Comparison of ENCODE assay signal across 21 cellular contexts in genomic region chr22:46299101-46299500, GRCh38. TPM values are rescaled to one million over a fixed set of nuclear protein-coding genes. Genes with fewer than 3 reads are reported as not detected.
DNase-seq lines count a peak whose midpoint lies in the region; ATAC-seq and TF ChIP-seq lines count a peak whose summit lies in the region.
"Had no signal": no experiment of that assay in that cellular context is flagged by ENCODE, and none has a peak within 500 bp of the region (broad histone marks: within the 10 kb centered on the region; RNA-seq: fewer than 3 reads in every experiment).

No MANE protein-coding gene starts in this region.

- DNase-seq in CD8-positive, alpha-beta T cell = no peak
- DNase-seq in GM23338 (ENCODE audit: low spot score) (no peak), natural killer cell (no peak), OCI-M1 (lab: John Stamatoyannopoulos, UW) (no peak), right atrium auricular region (ENCODE audit: low spot score) (no peak)
- no peak for DNase-seq in activated naive CD8-positive, alpha-beta T cell treated with anti-CD3 and anti-CD28 coated beads for 36 hours
- DNase-seq: DMS79; effector CD4-positive, alpha-beta T cell; NCI-H2081 treated with DMSO at 0.1 percent for 48 hours; NCI-H524 treated with DMSO at 0.1 percent for 48 hours; PC-3; SK-N-SH; stimulated activated CD4-positive, alpha-beta T cell treated with anti-CD3 and anti-CD28 coated beads, Interleukin-4, amount 100 ng/mL, for 24 hours; stimulated activated CD8-positive, alpha-beta memory T cell treated with anti-CD3 and anti-CD28 coated beads, Interleukin-4, amount 100 ng/mL, for 48 hours; tibial artery had no signal

- peak overlapping the region; percentile 0 for H3K4me3 Mint-ChIP-seq in CD8-positive, alpha-beta T cell
- H3K4me3 Mint-ChIP-seq in GM23338 (peak overlapping the region; percentile 90), natural killer cell (peak overlapping the region; percentile 0)
- H3K4me3 Mint-ChIP-seq in activated naive CD8-positive, alpha-beta T cell treated with anti-CD3 and anti-CD28 coated beads for 36 hours = peak overlapping the region; percentile 50

- no peaks in the 10 kb centered on the region for H3K9me2 ChIP-seq in GM23338 (ENCODE audit: insufficient read depth)
- H3K9me2 ChIP-seq: SK-N-SH had no signal

- H4K20me1 ChIP-seq in GM23338 (replicated peaks; ENCODE audit: insufficient read depth) = peaks cover 10% of the 10 kb centered on the region; the same call in 1 of the 2 replicates

- peaks cover 18% of the 10 kb centered on the region for H3K4me1 Mint-ChIP-seq in CD8-positive, alpha-beta T cell (ENCODE audit: low read depth)
- H3K4me1 Mint-ChIP-seq in GM23338 (peaks cover 19% of the 10 kb centered on the region), natural killer cell (peaks cover 29 to 33% of the 10 kb centered on the region in 2 donors)
- H3K4me1 Mint-ChIP-seq in activated naive CD8-positive, alpha-beta T cell treated with anti-CD3 and anti-CD28 coated beads for 36 hours = peaks cover 11% of the 10 kb centered on the region

- peaks cover 2% of the 10 kb centered on the region for H3K36me3 Mint-ChIP-seq in CD8-positive, alpha-beta T cell
- peaks cover 36% of the 10 kb centered on the region for H3K36me3 Mint-ChIP-seq in GM23338 (ENCODE audit: low read depth)
- H3K36me3 Mint-ChIP-seq in activated naive CD8-positive, alpha-beta T cell treated with anti-CD3 and anti-CD28 coated beads for 36 hours = peaks cover 36% of the 10 kb centered on the region
- no peaks in the 10 kb centered on the region for H3K36me3 Mint-ChIP-seq in natural killer cell

- H3K27ac Mint-ChIP-seq in CD8-positive, alpha-beta T cell = no peak overlapping the region
- H3K27ac Mint-ChIP-seq in GM23338 (no peak overlapping the region), natural killer cell (no peak overlapping the region)
- H3K27ac Mint-ChIP-seq in activated naive CD8-positive, alpha-beta T cell treated with anti-CD3 and anti-CD28 coated beads for 36 hours = no peak overlapping the region
- H3K27ac Mint-ChIP-seq: activated naive CD8-positive, alpha-beta T cell had no signal

- H3K79me2 ChIP-seq in GM23338 (replicated peaks; ENCODE audit: insufficient read depth) = peaks cover 50% of the 10 kb centered on the region

- TF ChIP-seq CTCF in CD8-positive, alpha-beta T cell (IDR thresholded peaks at IDR 0.05) = no peak
- TF ChIP-seq CTCF in GM23338 (conservative IDR thresholded peaks at IDR 0.05; ENCODE audit: low read depth in 2 of 2) = no peak
- TF ChIP-seq CTCF in natural killer cell (IDR thresholded peaks at IDR 0.05) = no peak
- no peak for TF ChIP-seq CTCF in right atrium auricular region (IDR thresholded peaks at IDR 0.05)

- CTCF ChIA-PET in CD8-positive, alpha-beta T cell (lab: Charles Lee) = no interaction called here

- H3K27ac ChIP-seq in CD8-positive, alpha-beta T cell (ENCODE audit: low read depth, low read length) = no peak overlapping the region
- H3K27ac ChIP-seq in GM23338 (ENCODE audit: low read depth) (no peak overlapping the region), right atrium auricular region (no peak overlapping the region)
- H3K27ac ChIP-seq: tibial artery had no signal

- no peak for ATAC-seq in CD8-positive, alpha-beta T cell
- ATAC-seq in GM23338 (no peak), natural killer cell (no peak), GM19397 (IDR thresholded peaks at IDR 0.05; ENCODE audit: unreplicated experiment) (no peak)
- ATAC-seq: PC-3 had no signal

- no peaks in the 10 kb centered on the region for H3K9me3 Mint-ChIP-seq in CD8-positive, alpha-beta T cell
- H3K9me3 Mint-ChIP-seq in GM23338 (peaks cover 2% of the 10 kb centered on the region; the same call in 1 of the 3 replicates), natural killer cell (no peaks in the 10 kb centered on the region)
- H3K9me3 Mint-ChIP-seq in activated naive CD8-positive, alpha-beta T cell treated with anti-CD3 and anti-CD28 coated beads for 36 hours = no peaks in the 10 kb centered on the region
- H3K9me3 Mint-ChIP-seq: IgD-negative memory B cell had no signal

- no peaks in the 10 kb centered on the region; the same call in 1 of the 2 replicates for H3F3A ChIP-seq in GM23338 (replicated peaks; ENCODE audit: low read depth)

- intact Hi-C loops in CD8-positive, alpha-beta T cell (cut with DNase I, micrococcal nuclease) = loop anchor here in 1 of 2 experiments (5.0 kb wide), 2 partner anchors 247 to 287 kb away; no protein-coding TSS in a partner anchor
- intact Hi-C loops in natural killer cell (cut with micrococcal nuclease) = loop anchor here (5.0 to 10.0 kb wide), 4 partner anchors 152 to 304 kb away; no protein-coding TSS in a partner anchor

- peaks cover 14% of the 10 kb centered on the region for H3K27me3 Mint-ChIP-seq in CD8-positive, alpha-beta T cell (ENCODE audit: low read depth)
- peaks cover 14% of the 10 kb centered on the region for H3K27me3 Mint-ChIP-seq in GM23338 (ENCODE audit: insufficient read depth, low read depth, poor library complexity)
- peaks cover 8% of the 10 kb centered on the region for H3K27me3 Mint-ChIP-seq in activated naive CD8-positive, alpha-beta T cell treated with anti-CD3 and anti-CD28 coated beads for 36 hours
- no peaks in the 10 kb centered on the region for H3K27me3 Mint-ChIP-seq in natural killer cell (ENCODE audit: low read depth in 2 of 2)

- no peak overlapping the region for H3K4me2 ChIP-seq in GM23338

- H2AFZ ChIP-seq in GM23338 = no peak overlapping the region

- no peaks in the 10 kb centered on the region for H3K27me3 ChIP-seq in CD8-positive, alpha-beta T cell (ENCODE audit: insufficient read depth, low read length)
- no peaks in the 10 kb centered on the region for H3K27me3 ChIP-seq in GM23338 (ENCODE audit: insufficient read depth)
- no peaks in the 10 kb centered on the region for H3K27me3 ChIP-seq in right atrium auricular region
- H3K27me3 ChIP-seq: tibial artery had no signal

- H3K4me3 ChIP-seq in CD8-positive, alpha-beta T cell (ENCODE audit: low read depth, low read length) = no peak overlapping the region
- H3K4me3 ChIP-seq in GM23338 (no peak overlapping the region), right atrium auricular region (peak overlapping the region in 1 of 2 donors; percentile 3)
- H3K4me3 ChIP-seq: tibial artery had no signal

- H3K36me3 ChIP-seq in CD8-positive, alpha-beta T cell (ENCODE audit: insufficient read depth, low read length) = no peaks in the 10 kb centered on the region
- H3K36me3 ChIP-seq in GM23338 (ENCODE audit: insufficient read depth) = no peaks in the 10 kb centered on the region; the same call in 1 of the 2 replicates
- H3K36me3 ChIP-seq in right atrium auricular region = no peaks in the 10 kb centered on the region

- POLR2A ChIA-PET in CD8-positive, alpha-beta T cell (lab: Charles Lee) = no interaction called here

- peaks cover 19% of the 10 kb centered on the region for H3K4me1 ChIP-seq in CD8-positive, alpha-beta T cell (ENCODE audit: insufficient read depth, low read length)
- H3K4me1 ChIP-seq in GM23338 (ENCODE audit: insufficient read depth) = peaks cover 10% of the 10 kb centered on the region
- H3K4me1 ChIP-seq in right atrium auricular region = peaks cover 0 to 18% of the 10 kb centered on the region in 2 donors

- H3K9me3 ChIP-seq in CD8-positive, alpha-beta T cell (ENCODE audit: low read length) = no peaks in the 10 kb centered on the region
- no peaks in the 10 kb centered on the region for H3K9me3 ChIP-seq in right atrium auricular region
- H3K9me3 ChIP-seq: SK-N-SH, tibial artery had no signal

TF ChIP-seq in GM23338, 12 proteins besides CTCF, POLR2A, EP300 and RAD21 (continues in another document):
- TF ChIP-seq JUNB (IDR thresholded peaks at IDR 0.05; ENCODE audit: unreplicated experiment) = no peak

RNA-seq across cellular contexts. Expression of gene GTSE1, which starts 2.4 kb away (rescaled TPM):
- under 1 TPM; 0.19 to 0.30 TPM for total RNA-seq in CD8-positive, alpha-beta T cell
- 25.1 and 26.3 TPM in 2 replicates for total RNA-seq in GM23338 (2014; rRNA removed; shearing (Covaris generic))
- polyA plus RNA-seq in GM23338 (2016; fragmentation: Nextera tagmentation; extraction: Ambion mirVana) = 28.6 TPM in 2 replicates
- 10 to 100 TPM; 37.3 to 42.0 TPM for total RNA-seq in activated naive CD8-positive, alpha-beta T cell treated with anti-CD3 and anti-CD28 coated beads for 36 hours
- 1 to 10 TPM; 2.7 to 4.0 (median 2.9) TPM for total RNA-seq in natural killer cell
- under 1 TPM; 0.16 to 0.63 TPM for total RNA-seq in right atrium auricular region
- polyA plus RNA-seq: IgD-negative memory B cell had no signal

RNA-seq across cellular contexts. Expression of gene TTC38, which starts 31.3 kb away (rescaled TPM):
- total RNA-seq in CD8-positive, alpha-beta T cell = 1 to 10 TPM; 5.9 to 7.9 TPM
- 38.6 and 46.6 TPM in 2 replicates for total RNA-seq in GM23338 (2014; rRNA removed; shearing (Covaris generic))
- 11.1 and 11.8 TPM in 2 replicates for polyA plus RNA-seq in GM23338 (2016; fragmentation: Nextera tagmentation; extraction: Ambion mirVana)
- 1 to 10 TPM; 6.6 to 7.9 TPM for total RNA-seq in activated naive CD8-positive, alpha-beta T cell treated with anti-CD3 and anti-CD28 coated beads for 36 hours
- total RNA-seq in natural killer cell = 100 to 1,000 TPM; 251 to 313 (median 312) TPM
- 10 to 100 TPM; 22.6 to 41.7 TPM for total RNA-seq in right atrium auricular region

RNA-seq across cellular contexts. Expression of gene PKDREJ, which starts 36.0 kb away (rescaled TPM):
- not detected for total RNA-seq in CD8-positive, alpha-beta T cell
- not detected in 2 replicates for total RNA-seq in GM23338 (2014; rRNA removed; shearing (Covaris generic))
- polyA plus RNA-seq in GM23338 (2016; fragmentation: Nextera tagmentation; extraction: Ambion mirVana) = 0.03 TPM in 1 of 2 replicates, not detected in the other
- not detected for total RNA-seq in activated naive CD8-positive, alpha-beta T cell treated with anti-CD3 and anti-CD28 coated beads for 36 hours
- total RNA-seq in natural killer cell = under 1 TPM; 0.07 to 0.25 (median 0.20) TPM
- total RNA-seq in right atrium auricular region = under 1 TPM; 0.04 to 0.07 TPM
- total RNA-seq: kidney epithelial cell, mesenteric fat pad, PC-3 had no signal
- polyA plus RNA-seq: BJ, IgD-negative memory B cell, SK-N-SH had no signal

RNA-seq across cellular contexts. Expression of gene TRMU, which starts 36.4 kb away (rescaled TPM):
- 10 to 100 TPM; 51.0 to 56.3 TPM for total RNA-seq in CD8-positive, alpha-beta T cell
- total RNA-seq in GM23338 (2014; rRNA removed; shearing (Covaris generic)) = 58.7 and 70.4 TPM in 2 replicates
- 40.3 and 48.3 TPM in 2 replicates for polyA plus RNA-seq in GM23338 (2016; fragmentation: Nextera tagmentation; extraction: Ambion mirVana)
- total RNA-seq in activated naive CD8-positive, alpha-beta T cell treated with anti-CD3 and anti-CD28 coated beads for 36 hours = 10 to 100 TPM; 60.2 to 70.0 TPM
- total RNA-seq in natural killer cell (10 to 100 TPM; 54.5 to 77.9 (median 58.4) TPM), right atrium auricular region (10 to 100 TPM; 22.2 to 22.4 TPM)

RNA-seq across cellular contexts. Expression of gene CDPF1, which starts 49.0 kb away (rescaled TPM):
- 1 to 10 TPM in 1 of 2 experiments, under 1 TPM in 1; 0.81 to 1.0 TPM for total RNA-seq in CD8-positive, alpha-beta T cell
- 14.5 and 14.8 TPM in 2 replicates for total RNA-seq in GM23338 (2014; rRNA removed; shearing (Covaris generic))
- polyA plus RNA-seq in GM23338 (2016; fragmentation: Nextera tagmentation; extraction: Ambion mirVana) = 10.1 and 11.3 TPM in 2 replicates
- total RNA-seq in activated naive CD8-positive, alpha-beta T cell treated with anti-CD3 and anti-CD28 coated beads for 36 hours = 10 to 100 TPM in 1 of 2 experiments, 1 to 10 TPM in 1; 8.4 to 10.7 TPM
- 10 to 100 TPM in 1 of 3 donors, 1 to 10 TPM in 2; 5.0 to 11.4 (median 7.2) TPM for total RNA-seq in natural killer cell
- total RNA-seq in right atrium auricular region = 10 to 100 TPM in 1 of 2 donors, 1 to 10 TPM in 1; 9.7 to 11.9 TPM

Comparison
In these comparisons a context has a peak if more than half of its experiments do, and no peak if none do; other contexts are left out.
1. H3K4me3 Mint-ChIP-seq: peak in every context shown above with its lines; median percentile 90 in GM23338; 50 in activated naive CD8-positive, alpha-beta T cell treated with anti-CD3 and anti-CD28 coated beads for 36 hours; 0 in CD8-positive, alpha-beta T cell; 0 in natural killer cell.